ENCODE assay signal across 15 cellular contexts in the genomic region with DNA sequence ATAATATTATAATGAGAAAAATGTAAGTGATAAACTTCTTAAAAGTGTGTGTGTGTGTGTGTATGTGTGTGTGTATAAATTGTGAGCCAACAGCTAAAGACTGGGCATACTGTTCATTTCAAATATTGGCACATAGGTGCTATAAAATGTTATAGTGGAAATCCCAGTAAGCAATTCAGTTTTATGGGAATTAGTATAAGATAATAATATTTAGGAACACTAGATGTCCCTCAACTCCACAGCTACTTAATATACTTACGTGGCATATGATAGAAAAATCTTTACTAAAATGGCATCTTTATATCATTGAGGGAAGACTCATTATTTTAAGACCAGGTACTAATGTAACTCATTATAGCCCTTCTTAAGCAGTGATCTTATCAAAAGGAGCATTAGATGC.
DNase-seq lines count a peak whose midpoint lies in the region; ATAC-seq, FAIRE-seq and TF ChIP-seq lines count a peak whose summit lies in the region.
"Had no signal": no experiment of that assay in that cellular context is flagged by ENCODE, and none has a peak within 500 bp of the region (broad histone marks: within the 10 kb centered on the region; RNA-seq: fewer than 3 reads in every experiment).

No MANE protein-coding gene starts in this region.

- no peaks in the 10 kb centered on the region for H3F3A ChIP-seq in PC-3 (ENCODE audit: low read length, unreplicated experiment)

- H3K4me3 Mint-ChIP-seq in activated T-cell treated with anti-CD3 and anti-CD28 coated beads, Interleukin-2, amount 50 U/mL, for 4 hours: no peak overlapping the region
- no peak overlapping the region for H3K4me3 Mint-ChIP-seq in nephron progenitor cell
- H3K4me3 Mint-ChIP-seq: activated CD4-positive, alpha-beta T cell treated with anti-CD3 and anti-CD28 coated beads, Interleukin-2, amount 10 ng/mL, durations not matched to agents 7 days and 5 days; T-helper 1 cell treated with Interleukin-12 subunit alpha and Interleukin-12 subunit beta and Interleukin-4 antibody, amounts not matched to agents 30 μg/mL and 1 μg/mL, for 36 hours; type B pancreatic cell had no signal

- H2AFZ ChIP-seq in HepG2 (ENCODE audit: low read length): no peak overlapping the region
- H2AFZ ChIP-seq in PC-3 (ENCODE audit: low read length): no peak overlapping the region

- TF ChIP-seq CTCF in HepG2 (CRISPR knock-in tag; IDR thresholded peaks at IDR 0.05): 0 out of 2 replicates have a peak, but pooled peaks have one; percentile 10
- peak in 1 of 4 donors; percentile 7 for TF ChIP-seq CTCF in right lobe of liver (IDR thresholded peaks at IDR 0.05)
- peak; percentile 44 for TF ChIP-seq CTCF in PC-3 (conservative IDR thresholded peaks at IDR 0.05; ENCODE audit: low read depth, low read length)
- TF ChIP-seq CTCF in nephron progenitor cell (IDR thresholded peaks at IDR 0.05): no peak

- no peak for DNase-seq in HepG2 (ENCODE audit: low spot score)
- DNase-seq in right lobe of liver: no peak
- DNase-seq in PC-3: peak; percentile 11
- DNase-seq in fibroblast of gingiva (ENCODE audit: low read depth): peak; percentile 13
- DNase-seq in activated T-cell treated with anti-CD3 and anti-CD28 coated beads, Interleukin-2, amount 50 U/mL, for 4 hours: no peak
- DNase-seq in nephron progenitor cell: no peak
- DNase-seq: activated CD4-positive, alpha-beta T cell treated with anti-CD3 and anti-CD28 coated beads, Interleukin-2, amount 10 ng/mL, durations not matched to agents 7 days and 5 days; DND-41; NCI-H187 had no signal

- H3K4me3 ChIP-seq in HepG2 (replicated peaks in 1 of 3; ENCODE audit: insufficient read depth in 1 of 3, low read depth in 2 of 3, low read length in 3 of 3) (no peak overlapping the region), right lobe of liver (no peak overlapping the region), PC-3 (ENCODE audit: low read length) (no peak overlapping the region)

- CTCF ChIA-PET in HepG2 (lab: Yijun Ruan, JAX; ENCODE audit: low intra/inter-chr PET ratio, low total read pairs): interaction anchor here (1.3 kb wide), 1 partner anchor 510 kb away, joined by 6 read pairs; no protein-coding TSS in a partner anchor
- CTCF ChIA-PET in PC-3 (lab: Charles Lee): interaction anchor here (0.6 kb wide), 1 partner anchor 513 kb away, joined by 3 read pairs; no protein-coding TSS in a partner anchor

- TF ChIP-seq EP300 in HepG2 (IDR thresholded peaks at IDR 0.05; ENCODE audit: low read depth in 2 of 2, low read length in 2 of 2): no peak
- TF ChIP-seq EP300 in HepG2 (CRISPR knock-in tag; IDR thresholded peaks at IDR 0.05; ENCODE audit: borderline replicate concordance): no peak

- H3K9me3 ChIP-seq in HepG2 (ENCODE audit: low read length): no peaks in the 10 kb centered on the region
- no peaks in the 10 kb centered on the region for H3K9me3 ChIP-seq in right lobe of liver
- no peaks in the 10 kb centered on the region for H3K9me3 ChIP-seq in PC-3 (ENCODE audit: low read length)

- no peak overlapping the region for H3K27ac Mint-ChIP-seq in nephron progenitor cell
- H3K27ac Mint-ChIP-seq: activated CD4-positive, alpha-beta T cell treated with anti-CD3 and anti-CD28 coated beads, Interleukin-2, amount 10 ng/mL, durations not matched to agents 7 days and 5 days; T-helper 1 cell treated with Interleukin-12 subunit alpha and Interleukin-12 subunit beta and Interleukin-4 antibody, amounts not matched to agents 30 μg/mL and 1 μg/mL, for 36 hours; type B pancreatic cell had no signal

- H3K27me3 ChIP-seq in HepG2 (ENCODE audit: control insufficient read depth in 1 of 2, insufficient read depth in 2 of 2, low read length in 2 of 2): no peaks in the 10 kb centered on the region
- H3K27me3 ChIP-seq in right lobe of liver: no peaks in the 10 kb centered on the region
- H3K27me3 ChIP-seq in PC-3 (ENCODE audit: low read length): no peaks in the 10 kb centered on the region

- H4K20me1 ChIP-seq in HepG2 (ENCODE audit: insufficient read depth, low read length): no peaks in the 10 kb centered on the region
- no peaks in the 10 kb centered on the region for H4K20me1 ChIP-seq in PC-3 (ENCODE audit: low read length)

- in situ Hi-C loops in HepG2 (cut with HindIII; ENCODE audit: extremely low pct_ligation_motif_present, low pct_unique_long_range_greater_than_20kb): loop anchor here (25.0 kb wide), 1 partner anchor 502 kb away; no protein-coding TSS in a partner anchor

- H3K36me3 Mint-ChIP-seq in activated T-cell treated with anti-CD3 and anti-CD28 coated beads, Interleukin-2, amount 50 U/mL, for 4 hours (ENCODE audit: insufficient read depth): no peaks in the 10 kb centered on the region
- H3K36me3 Mint-ChIP-seq in nephron progenitor cell (ENCODE audit: low read depth): peaks cover 10% of the 10 kb centered on the region

- H3K4me1 Mint-ChIP-seq in activated T-cell treated with anti-CD3 and anti-CD28 coated beads, Interleukin-2, amount 50 U/mL, for 4 hours (ENCODE audit: low read depth): no peaks in the 10 kb centered on the region
- no peaks in the 10 kb centered on the region for H3K4me1 Mint-ChIP-seq in nephron progenitor cell
- H3K4me1 Mint-ChIP-seq: activated CD4-positive, alpha-beta T cell treated with anti-CD3 and anti-CD28 coated beads, Interleukin-2, amount 10 ng/mL, durations not matched to agents 7 days and 5 days had no signal

- H3K27me3 Mint-ChIP-seq in activated T-cell treated with anti-CD3 and anti-CD28 coated beads, Interleukin-2, amount 50 U/mL, for 4 hours (ENCODE audit: low read depth): no peaks in the 10 kb centered on the region
- H3K27me3 Mint-ChIP-seq in nephron progenitor cell (ENCODE audit: low read depth, poor library complexity): no peaks in the 10 kb centered on the region
- H3K27me3 Mint-ChIP-seq: activated CD4-positive, alpha-beta T cell treated with anti-CD3 and anti-CD28 coated beads, Interleukin-2, amount 10 ng/mL, durations not matched to agents 7 days and 5 days; type B pancreatic cell had no signal

- FAIRE-seq in HepG2 (lab: Jason Lieb, UNC): no peak
- FAIRE-seq: GM12891, keratinocyte had no signal

- H3K4me1 ChIP-seq in HepG2 (ENCODE audit: insufficient read depth, low read length) (no peaks in the 10 kb centered on the region), right lobe of liver (no peaks in the 10 kb centered on the region), PC-3 (ENCODE audit: insufficient read depth, low read length) (no peaks in the 10 kb centered on the region)

- H3K9ac ChIP-seq in HepG2 (ENCODE audit: insufficient read depth, low read depth, low read length) (no peak overlapping the region), PC-3 (ENCODE audit: low read length) (no peak overlapping the region)

- H3K4me2 ChIP-seq in HepG2 (ENCODE audit: low read depth, low read length) (no peak overlapping the region), PC-3 (ENCODE audit: low read length) (no peak overlapping the region)

- H3K27ac ChIP-seq in HepG2 (ENCODE audit: extremely low read length, insufficient read depth, low read length) (no peak overlapping the region), right lobe of liver (no peak overlapping the region), PC-3 (ENCODE audit: low read length) (no peak overlapping the region)

- no peaks in the 10 kb centered on the region for H3K9me2 ChIP-seq in PC-3 (replicated peaks; ENCODE audit: low read length)

- H3K9me3 Mint-ChIP-seq in activated T-cell treated with anti-CD3 and anti-CD28 coated beads, Interleukin-2, amount 50 U/mL, for 4 hours: no peaks in the 10 kb centered on the region
- no peaks in the 10 kb centered on the region for H3K9me3 Mint-ChIP-seq in nephron progenitor cell
- H3K9me3 Mint-ChIP-seq: activated CD4-positive, alpha-beta T cell treated with anti-CD3 and anti-CD28 coated beads, Interleukin-2, amount 10 ng/mL, durations not matched to agents 7 days and 5 days; T-helper 1 cell treated with Interleukin-12 subunit alpha and Interleukin-12 subunit beta and Interleukin-4 antibody, amounts not matched to agents 30 μg/mL and 1 μg/mL, for 36 hours; type B pancreatic cell had no signal

- H3K36me3 ChIP-seq in HepG2 (replicated peaks in 1 of 2; ENCODE audit: control insufficient read depth in 1 of 2, insufficient read depth in 2 of 2, low read length in 2 of 2) (no peaks in the 10 kb centered on the region), right lobe of liver (no peaks in the 10 kb centered on the region), PC-3 (ENCODE audit: low read depth, low read length) (no peaks in the 10 kb centered on the region)

- ATAC-seq in HepG2 (no peak), right lobe of liver (no peak), PC-3 (peak; percentile 43; the same call in 1 of the 2 replicates), GM21360 (IDR thresholded peaks at IDR 0.05; ENCODE audit: unreplicated experiment) (no peak), HG03439 (IDR thresholded peaks at IDR 0.05; ENCODE audit: unreplicated experiment) (no peak)
- ATAC-seq in activated T-cell treated with anti-CD3 and anti-CD28 coated beads, Interleukin-2, amount 50 U/mL, for 4 hours: no peak

- intact Hi-C loops in HepG2 (cut with micrococcal nuclease; ENCODE audit: unreplicated experiment): loop anchor here (2.0 kb wide), 2 partner anchors 421 to 511 kb away; no protein-coding TSS in a partner anchor
- intact Hi-C loops in right lobe of liver (cut with DNase I): no loop called here
- intact Hi-C loops in PC-3 (cut with micrococcal nuclease): loop anchor here (1.0 to 10.0 kb wide), 3 partner anchors 421 to 605 kb away; no protein-coding TSS in a partner anchor

- POLR2A ChIA-PET in HepG2 (lab: Yijun Ruan, JAX) (no interaction called here), PC-3 (lab: Charles Lee; ENCODE audit: unreplicated experiment) (no interaction called here)

- H3K79me2 ChIP-seq in HepG2 (ENCODE audit: insufficient read depth, low read length) (no peaks in the 10 kb centered on the region), PC-3 (ENCODE audit: low read length) (no peaks in the 10 kb centered on the region)

- BruUV-seq in HepG2 (replicated peaks; lab: Mats Ljungman, UMichigan) (no TSS peak), PC-3 (replicated peaks; lab: Mats Ljungman, UMichigan) (no TSS peak)

- TF ChIP-seq POLR2A in HepG2 (IDR thresholded peaks at IDR 0.05; ENCODE audit: insufficient read depth in 1 of 2, low read depth in 2 of 2, low read length in 2 of 2): no peak
- no peak for TF ChIP-seq POLR2A in right lobe of liver (IDR thresholded peaks at IDR 0.05)

- WGBS in HepG2 (ENCODE audit: low lambda C conversion rate): 71% methylated on average over 1 of the region's 1 CpG
- 36% methylated on average over 1 of the region's 1 CpG for WGBS in right lobe of liver (ENCODE audit: insufficient coverage, low coverage, low lambda C conversion rate, missing lambda C conversion rate)

- no peak for TF ChIP-seq RAD21 in HepG2 (CRISPR knock-in tag; IDR thresholded peaks at IDR 0.05)

TF ChIP-seq in HepG2, 621 proteins besides CTCF, POLR2A, EP300 and RAD21:
- TF ChIP-seq SATB2 (CRISPR knock-in tag; IDR thresholded peaks at IDR 0.05) (no peak), ZC3H13 (CRISPR knock-in tag; IDR thresholded peaks at IDR 0.05) (no peak), STAG1 (CRISPR knock-in tag; IDR thresholded peaks at IDR 0.05) (peak; percentile 43), FOXJ3 (CRISPR knock-in tag; IDR thresholded peaks at IDR 0.05; ENCODE audit: borderline replicate concordance) (no peak)

Comparison
In these comparisons a context has a peak if more than half of its experiments do, and no peak if none do; other contexts are left out.
1. intact Hi-C loops: an anchor here in HepG2 (2.0 kb wide) and PC-3 (1.0 to 10.0 kb wide); none called in right lobe of liver.
2. DNase-seq: peak in PC-3 (single experiment) and fibroblast of gingiva (single experiment); none in HepG2 (single experiment), right lobe of liver (0 of 3), activated T-cell treated with anti-CD3 and anti-CD28 coated beads, Interleukin-2, amount 50 U/mL, for 4 hours (single experiment) and nephron progenitor cell (single experiment).